Comparison of ENCODE assay signal across 8 cellular contexts in the genomic region with DNA sequence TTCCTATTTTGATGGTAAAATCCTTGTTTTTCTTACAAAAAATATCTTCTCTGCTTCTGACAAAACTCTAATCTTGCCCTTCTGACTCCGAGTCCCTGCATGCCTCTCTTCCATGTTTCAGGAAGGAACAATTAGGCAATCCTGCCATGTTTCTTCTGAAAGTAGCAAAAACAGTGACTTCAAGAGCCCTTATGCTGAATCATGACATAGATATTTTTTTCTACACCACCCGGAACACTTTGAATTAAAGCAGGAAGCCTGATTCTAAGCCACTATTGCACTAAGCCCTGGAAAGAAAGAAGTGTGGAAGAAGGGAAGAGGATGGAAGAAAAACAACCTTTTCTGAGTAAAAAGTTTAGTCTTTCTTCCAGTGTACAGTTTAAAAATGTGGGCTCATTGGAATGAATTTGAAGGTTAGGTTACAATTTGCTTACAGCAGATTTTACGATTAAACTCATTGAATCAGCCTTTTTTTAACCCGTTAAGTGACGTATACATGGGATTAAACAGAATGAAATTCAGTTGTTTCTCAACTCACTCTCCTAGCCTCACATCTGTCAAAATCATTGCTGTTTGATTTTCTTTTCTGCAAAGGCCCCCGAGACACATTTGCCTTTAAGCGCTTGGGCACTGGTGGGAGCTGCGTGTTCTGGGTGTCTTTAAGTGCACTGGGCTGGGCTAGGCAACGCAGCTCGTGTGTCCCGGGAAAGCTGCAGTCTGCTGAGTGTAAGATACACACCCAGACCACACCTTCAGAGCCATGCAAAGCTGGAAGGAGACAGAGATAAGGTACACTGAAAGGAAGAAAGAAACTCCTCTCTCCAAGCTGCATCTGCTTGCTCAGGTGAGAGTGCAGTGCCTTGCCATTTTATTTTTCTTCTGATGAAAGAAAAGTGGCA.
DNase-seq lines count a peak whose midpoint lies in the region; ATAC-seq, FAIRE-seq and TF ChIP-seq lines count a peak whose summit lies in the region.

No MANE protein-coding gene starts in this region.

- H3K9me1 ChIP-seq in keratinocyte (ENCODE audit: control insufficient read depth, extremely low read depth, insufficient read depth, low read length) = no peaks in the 10 kb centered on the region

- H3K4me3 ChIP-seq in HEK293 (ENCODE audit: low read depth, low read length) (no peak overlapping the region), keratinocyte (ENCODE audit: control insufficient read depth in 2 of 3, extremely low read depth in 1 of 3, insufficient read depth in 2 of 3, low read depth in 1 of 3, low read length in 3 of 3) (peak overlapping the region in 2 of 3 experiments; percentile 9 to 49), upper lobe of left lung (peak overlapping the region in 3 of 4 donors; percentile 14 to 30 (median 22))

- peak overlapping the region; percentile 72 for H3K4me2 ChIP-seq in keratinocyte (ENCODE audit: control insufficient read depth, extremely low read depth, insufficient read depth, low read depth, low read length)

- peak; percentile 66 for DNase-seq in AG08395 (ENCODE audit: low spot score)
- no peak for DNase-seq in activated naive CD8-positive, alpha-beta T cell treated with anti-CD3 and anti-CD28 coated beads, Interleukin-2, amount 50 U/mL, for 24 hours
- DNase-seq in keratinocyte (ENCODE audit: low read depth, low spot score) = no peak
- peak in 1 of 2 donors; percentile 76 for DNase-seq in upper lobe of left lung
- DNase-seq in cerebellar nuclear complex (lab: John Stamatoyannopoulos, UW) = no peak
- no peak for DNase-seq in COLO668 (lab: John Stamatoyannopoulos, UW; ENCODE audit: unreplicated experiment)

- H3K36me3 ChIP-seq in HEK293 (ENCODE audit: control insufficient read depth in 2 of 2, insufficient read depth in 1 of 2, low read length in 2 of 2) = no peaks in the 10 kb centered on the region
- H3K36me3 ChIP-seq in keratinocyte (ENCODE audit: control insufficient read depth in 2 of 2, extremely low read depth in 1 of 2, insufficient read depth in 2 of 2, low read length in 2 of 2) = no peaks in the 10 kb centered on the region
- no peaks in the 10 kb centered on the region for H3K36me3 ChIP-seq in upper lobe of left lung

- no peaks in the 10 kb centered on the region for H3K27me3 Mint-ChIP-seq in activated naive CD8-positive, alpha-beta T cell treated with anti-CD3 and anti-CD28 coated beads, Interleukin-2, amount 50 U/mL, for 24 hours

- no peak overlapping the region for H3K27ac ChIP-seq in HEK293 (ENCODE audit: extremely low read depth, low read depth, low read length)
- H3K27ac ChIP-seq in keratinocyte (ENCODE audit: control insufficient read depth, insufficient read depth, low read length) = peak overlapping the region; percentile 19
- peak overlapping the region; percentile 62 to 88 (median 77) for H3K27ac ChIP-seq in upper lobe of left lung

- H2AFZ ChIP-seq in keratinocyte (ENCODE audit: control insufficient read depth, low read length) = peak overlapping the region; percentile 77

- POLR2A ChIA-PET in HEK293 (lab: Yijun Ruan, JAX) = interaction anchor here (1.6 kb wide), 1 partner anchor 160 kb away, joined by 8 read pairs; the partner anchor contains the start of gene CITED2

- WGBS in upper lobe of left lung, 2 donors = 26 to 32% methylated on average over 11 of the region's 11 CpGs

- ATAC-seq in activated naive CD8-positive, alpha-beta T cell treated with anti-CD3 and anti-CD28 coated beads, Interleukin-2, amount 50 U/mL, for 24 hours = no peak
- ATAC-seq in upper lobe of left lung (ENCODE audit: low FRiP score in 2 of 2) (peak; percentile 80 to 87), HG03571 (IDR thresholded peaks at IDR 0.05; ENCODE audit: unreplicated experiment) (no peak)

- peak; percentile 5 for FAIRE-seq in keratinocyte (lab: Jason Lieb, UNC)

- peak overlapping the region; percentile 54 for H3K27ac Mint-ChIP-seq in activated naive CD8-positive, alpha-beta T cell treated with anti-CD3 and anti-CD28 coated beads, Interleukin-2, amount 50 U/mL, for 24 hours

- H3K4me1 ChIP-seq in HEK293 (ENCODE audit: control insufficient read depth, insufficient read depth, low read length) = no peaks in the 10 kb centered on the region
- peaks cover 15% of the 10 kb centered on the region for H3K4me1 ChIP-seq in keratinocyte (ENCODE audit: control insufficient read depth, extremely low read depth, insufficient read depth, low read length)
- peaks cover 20 to 55% (median 29%) of the 10 kb centered on the region in 4 donors for H3K4me1 ChIP-seq in upper lobe of left lung

- CTCF ChIA-PET in HEK293 (lab: Yijun Ruan, JAX) = interaction anchor here (0.8 kb wide), 1 partner anchor 159 kb away, joined by 4 read pairs; the partner anchor contains the start of gene CITED2

- peak in 1 of 4 donors; percentile 42 for TF ChIP-seq POLR2A in upper lobe of left lung (IDR thresholded peaks at IDR 0.05)

- peaks cover 29% of the 10 kb centered on the region for H3K4me1 Mint-ChIP-seq in activated naive CD8-positive, alpha-beta T cell treated with anti-CD3 and anti-CD28 coated beads, Interleukin-2, amount 50 U/mL, for 24 hours

- no peaks in the 10 kb centered on the region for H3K36me3 Mint-ChIP-seq in activated naive CD8-positive, alpha-beta T cell treated with anti-CD3 and anti-CD28 coated beads, Interleukin-2, amount 50 U/mL, for 24 hours (ENCODE audit: low read depth)

- peaks cover 6% of the 10 kb centered on the region for H3K9me3 Mint-ChIP-seq in activated naive CD8-positive, alpha-beta T cell treated with anti-CD3 and anti-CD28 coated beads, Interleukin-2, amount 50 U/mL, for 24 hours

- H3K27me3 ChIP-seq in keratinocyte (ENCODE audit: control insufficient read depth, extremely low read depth, insufficient read depth, low read length) (no peaks in the 10 kb centered on the region), upper lobe of left lung (no peaks in the 10 kb centered on the region)

- no peak overlapping the region for H3K4me3 Mint-ChIP-seq in activated naive CD8-positive, alpha-beta T cell treated with anti-CD3 and anti-CD28 coated beads, Interleukin-2, amount 50 U/mL, for 24 hours

- H4K20me1 ChIP-seq in keratinocyte (ENCODE audit: control insufficient read depth, extremely low read depth, insufficient read depth, low read length) = no peaks in the 10 kb centered on the region

- TF ChIP-seq EP300 in upper lobe of left lung (IDR thresholded peaks at IDR 0.05) = peak in 2 of 4 donors; percentile 46 to 71

- dilution Hi-C loops in keratinocyte (cut with MboI; ENCODE audit: extremely low pct_ligation_motif_present, low sequenced_read_pairs) = no loop called here

- no peak for TF ChIP-seq CTCF in HEK293 (tag by site-specific recombination; IDR thresholded peaks at IDR 0.05)
- TF ChIP-seq CTCF in keratinocyte (optimal IDR thresholded peaks at IDR 0.05 in 1 of 3, IDR thresholded peaks at IDR 0.05 in 1 of 3, conservative IDR thresholded peaks at IDR 0.05 in 1 of 3; ENCODE audit: extremely low read depth in 1 of 3, insufficient read depth in 2 of 3, low read length in 3 of 3) = no peak
- no peak for TF ChIP-seq CTCF in upper lobe of left lung (IDR thresholded peaks at IDR 0.05)

- no peak overlapping the region for H3K9ac ChIP-seq in keratinocyte (ENCODE audit: control insufficient read depth, extremely low read depth, insufficient read depth, low read length)

- no peaks in the 10 kb centered on the region for H3K79me2 ChIP-seq in keratinocyte (ENCODE audit: control insufficient read depth, insufficient read depth, low read length)

- H3K9me3 ChIP-seq in HEK293 (ENCODE audit: control insufficient read depth, insufficient read depth, low read depth, low read length) = no peaks in the 10 kb centered on the region
- no peaks in the 10 kb centered on the region for H3K9me3 ChIP-seq in keratinocyte (ENCODE audit: control insufficient read depth, low read depth, low read length)
- no peaks in the 10 kb centered on the region for H3K9me3 ChIP-seq in upper lobe of left lung

TF ChIP-seq in HEK293, 187 proteins besides CTCF, POLR2A, EP300 and RAD21:
- no peak for TF ChIP-seq ZNF138 (tag by site-specific recombination; IDR thresholded peaks at IDR 0.05; ENCODE audit: borderline replicate concordance)
- TF ChIP-seq KLF1 (tag by site-specific recombination; IDR thresholded peaks at IDR 0.05) = 0 out of 2 replicates have a peak, but pooled peaks have one; percentile 20

Comparison
In these comparisons a context has a peak if more than half of its experiments do, and no peak if none do; other contexts are left out.
1. ATAC-seq: peak in upper lobe of left lung (2 of 2); none in activated naive CD8-positive, alpha-beta T cell treated with anti-CD3 and anti-CD28 coated beads, Interleukin-2, amount 50 U/mL, for 24 hours (single experiment) and HG03571 (single experiment).